38 cellular contexts compared by ENCODE assay signal in the genomic region with DNA sequence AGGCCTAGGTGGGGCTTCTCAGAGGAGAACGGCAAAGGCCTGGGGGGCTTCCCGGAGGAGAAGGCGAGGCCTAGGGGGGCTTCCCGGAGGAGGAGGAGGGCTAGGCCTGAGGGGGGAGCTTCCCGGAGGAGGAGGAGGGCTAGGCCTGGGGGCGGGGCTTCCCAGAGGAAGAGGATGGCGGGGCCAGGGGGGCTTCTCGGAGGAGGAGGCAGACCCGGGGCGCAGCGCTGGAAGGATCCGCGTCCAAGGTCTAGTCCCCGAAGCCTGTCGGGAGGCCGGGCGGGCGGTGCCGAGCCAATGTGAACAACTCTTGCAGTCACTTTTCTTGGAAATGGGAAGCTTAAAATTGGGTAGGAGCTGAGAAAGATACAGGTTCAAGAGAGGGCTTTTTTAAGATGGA. TPM values are rescaled to one million over a fixed set of nuclear protein-coding genes. Genes with fewer than 3 reads are reported as not detected.
"Had no signal": no experiment of that assay in that cellular context is flagged by ENCODE, and none has a peak within 500 bp of the region (broad histone marks: within the 10 kb centered on the region; RNA-seq: fewer than 3 reads in every experiment).

No MANE protein-coding gene starts in this region.

- H3K27me3 ChIP-seq: MG63 had no signal

- H3K36me3 ChIP-seq: MG63 had no signal

- DNase-seq: Karpas-422, Kasumi-1, KG1, MG63, MM.1S, MV-4-11, NCI-H1048, NCI-H1092, NCI-H1092 treated with DMSO at 0.1 percent for 48 hours, NCI-H1105, NCI-H1105 treated with DMSO at 0.1 percent for 48 hours, NCI-H1417, NCI-H1417 treated with DMSO at 0.1 percent for 48 hours, NCI-H1436, NCI-H1436 treated with DMSO at 0.1 percent for 48 hours, NCI-H146, NCI-H1694, NCI-H1694 treated with DMSO at 0.1 percent for 48 hours, NCI-H187, NCI-H187 treated with DMSO at 0.1 percent for 48 hours, NCI-H1930, NCI-H2029, NCI-H2029 treated with DMSO at 0.1 percent for 48 hours, NCI-H2081, NCI-H2081 treated with DMSO at 0.1 percent for 48 hours, NCI-H2107, NCI-H2171, NCI-H2171 treated with DMSO at 0.1 percent for 48 hours, NCI-H2227 treated with DMSO at 0.1 percent for 48 hours, NCI-H226, NCI-H345, NCI-H446, NCI-H446 treated with DMSO at 0.1 percent for 48 hours, NCI-H510A had no signal

- H3K4me3 ChIP-seq: MG63 had no signal

- H3K9ac ChIP-seq: KMS-11 had no signal

- H3K9me3 ChIP-seq: MG63 had no signal

- H3K27ac ChIP-seq: KMS-11 had no signal

RNA-seq across cellular contexts. Expression of a gene that starts 30.0 kb away (rescaled TPM):
- total RNA-seq: M059J, MCF 10A, NCI-H460 had no signal
